In the genomic region with DNA sequence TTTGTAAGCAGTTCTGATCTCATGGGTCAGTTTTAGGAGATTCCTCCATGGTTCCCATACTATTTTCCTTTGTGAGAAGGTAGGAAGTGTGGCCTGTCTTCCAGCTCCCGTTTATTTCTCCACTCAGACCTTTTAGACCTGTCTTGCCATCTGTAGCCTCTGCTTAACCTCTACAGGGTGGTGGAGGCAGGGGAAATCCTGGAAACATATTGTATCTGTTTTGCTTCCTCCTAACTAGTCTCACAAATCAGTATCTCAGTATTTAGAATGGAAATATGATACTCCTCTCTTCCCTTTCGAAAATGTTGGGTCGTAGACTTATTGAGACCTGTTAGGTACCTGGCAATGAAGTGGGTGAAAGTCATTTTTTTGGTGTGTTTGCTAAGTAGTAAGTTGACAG, we compare ENCODE assay signal across 16 cellular contexts.
DNase-seq lines count a peak whose midpoint lies in the region; ATAC-seq and TF ChIP-seq lines count a peak whose summit lies in the region.
"Had no signal": no experiment of that assay in that cellular context is flagged by ENCODE, and none has a peak within 500 bp of the region (broad histone marks: within the 10 kb centered on the region; RNA-seq: fewer than 3 reads in every experiment).

No MANE protein-coding gene starts in this region.

- H3K4me3 Mint-ChIP-seq in HFFc6 (no peak overlapping the region), chondrocyte (ENCODE audit: unreplicated experiment) (no peak overlapping the region), nephron progenitor cell (no peak overlapping the region), mesothelial cell of epicardium (no peak overlapping the region)
- H3K4me3 Mint-ChIP-seq: activated naive CD8-positive, alpha-beta T cell treated with anti-CD3 and anti-CD28 coated beads for 36 hours; activated T-helper 17 cell treated with anti-CD3 and anti-CD28 coated beads, Interleukin-2, amount 50 U/mL, for 72 hours; CD4-positive, alpha-beta memory T cell had no signal

- DNase-seq in DMS 273 treated with DMSO at 0.1 percent for 48 hours (lab: John Stamatoyannopoulos, UW) (peak; percentile 43), HFFc6 (no peak), chondrocyte (ENCODE audit: low spot score) (no peak), nephron progenitor cell (no peak), AG08396 (ENCODE audit: low spot score) (no peak), nucleus accumbens (lab: John Stamatoyannopoulos, UW) (no peak), mesothelial cell of epicardium (ENCODE audit: low spot score in 2 of 2, unreplicated experiment in 2 of 2) (no peak)
- DNase-seq: activated CD4-positive, alpha-beta T cell treated with anti-CD3 and anti-CD28 coated beads for 4 hours; activated naive CD8-positive, alpha-beta T cell treated with anti-CD3 and anti-CD28 coated beads for 36 hours; CD4-positive, alpha-beta memory T cell; DMS53; testis had no signal

- H3K27ac Mint-ChIP-seq in HFFc6 = peak overlapping the region; percentile 57
- peak overlapping the region; percentile 90 for H3K27ac Mint-ChIP-seq in chondrocyte (ENCODE audit: unreplicated experiment)
- peak overlapping the region; percentile 68 for H3K27ac Mint-ChIP-seq in nephron progenitor cell
- no peak overlapping the region for H3K27ac Mint-ChIP-seq in mesothelial cell of epicardium
- H3K27ac Mint-ChIP-seq: activated naive CD8-positive, alpha-beta T cell treated with anti-CD3 and anti-CD28 coated beads for 36 hours; activated T-helper 17 cell treated with anti-CD3 and anti-CD28 coated beads, Interleukin-2, amount 50 U/mL, for 72 hours; CD4-positive, alpha-beta memory T cell had no signal

- H3K36me3 Mint-ChIP-seq in HFFc6 (ENCODE audit: low read depth) = peaks cover 36% of the 10 kb centered on the region
- peaks cover 4% of the 10 kb centered on the region for H3K36me3 Mint-ChIP-seq in chondrocyte (ENCODE audit: low read depth)
- H3K36me3 Mint-ChIP-seq in nephron progenitor cell (ENCODE audit: low read depth) = peaks cover 21% of the 10 kb centered on the region
- no peaks in the 10 kb centered on the region for H3K36me3 Mint-ChIP-seq in mesothelial cell of epicardium

- ATAC-seq in HG02610 (IDR thresholded peaks at IDR 0.05; ENCODE audit: unreplicated experiment) = no peak
- ATAC-seq: activated T-helper 17 cell treated with anti-CD3 and anti-CD28 coated beads, Interleukin-2, amount 50 U/mL, for 72 hours; esophagus mucosa; HepG2 had no signal

- TF ChIP-seq CTCF in HFFc6 (IDR thresholded peaks at IDR 0.05) = no peak
- TF ChIP-seq CTCF in chondrocyte (IDR thresholded peaks at IDR 0.05) = no peak
- no peak for TF ChIP-seq CTCF in nephron progenitor cell (IDR thresholded peaks at IDR 0.05)
- TF ChIP-seq CTCF in mesothelial cell of epicardium (IDR thresholded peaks at IDR 0.05; ENCODE audit: unreplicated experiment) = no peak

- H3K4me1 Mint-ChIP-seq in HFFc6 (ENCODE audit: low read depth) (peaks cover 55% of the 10 kb centered on the region), chondrocyte (ENCODE audit: low read depth) (peaks cover 77% of the 10 kb centered on the region), nephron progenitor cell (peaks cover 30% of the 10 kb centered on the region), mesothelial cell of epicardium (peaks cover 25% of the 10 kb centered on the region)

- no peaks in the 10 kb centered on the region for H3K27me3 Mint-ChIP-seq in HFFc6 (ENCODE audit: insufficient read depth)
- no peaks in the 10 kb centered on the region for H3K27me3 Mint-ChIP-seq in chondrocyte (ENCODE audit: low read depth)
- H3K27me3 Mint-ChIP-seq in nephron progenitor cell (ENCODE audit: low read depth, poor library complexity) = no peaks in the 10 kb centered on the region
- H3K27me3 Mint-ChIP-seq in mesothelial cell of epicardium (ENCODE audit: low read depth) = no peaks in the 10 kb centered on the region
- H3K27me3 Mint-ChIP-seq: activated naive CD8-positive, alpha-beta T cell treated with anti-CD3 and anti-CD28 coated beads for 36 hours; activated T-helper 17 cell treated with anti-CD3 and anti-CD28 coated beads, Interleukin-2, amount 50 U/mL, for 72 hours; CD4-positive, alpha-beta memory T cell had no signal

- H3K9me3 Mint-ChIP-seq in HFFc6 (no peaks in the 10 kb centered on the region), chondrocyte (ENCODE audit: low read depth) (no peaks in the 10 kb centered on the region), nephron progenitor cell (no peaks in the 10 kb centered on the region), mesothelial cell of epicardium (no peaks in the 10 kb centered on the region)
- H3K9me3 Mint-ChIP-seq: activated naive CD8-positive, alpha-beta T cell treated with anti-CD3 and anti-CD28 coated beads for 36 hours; activated T-helper 17 cell treated with anti-CD3 and anti-CD28 coated beads, Interleukin-2, amount 50 U/mL, for 72 hours; CD4-positive, alpha-beta memory T cell had no signal
